Comparison of ENCODE assay signal across 11 cellular contexts in the genomic region with DNA sequence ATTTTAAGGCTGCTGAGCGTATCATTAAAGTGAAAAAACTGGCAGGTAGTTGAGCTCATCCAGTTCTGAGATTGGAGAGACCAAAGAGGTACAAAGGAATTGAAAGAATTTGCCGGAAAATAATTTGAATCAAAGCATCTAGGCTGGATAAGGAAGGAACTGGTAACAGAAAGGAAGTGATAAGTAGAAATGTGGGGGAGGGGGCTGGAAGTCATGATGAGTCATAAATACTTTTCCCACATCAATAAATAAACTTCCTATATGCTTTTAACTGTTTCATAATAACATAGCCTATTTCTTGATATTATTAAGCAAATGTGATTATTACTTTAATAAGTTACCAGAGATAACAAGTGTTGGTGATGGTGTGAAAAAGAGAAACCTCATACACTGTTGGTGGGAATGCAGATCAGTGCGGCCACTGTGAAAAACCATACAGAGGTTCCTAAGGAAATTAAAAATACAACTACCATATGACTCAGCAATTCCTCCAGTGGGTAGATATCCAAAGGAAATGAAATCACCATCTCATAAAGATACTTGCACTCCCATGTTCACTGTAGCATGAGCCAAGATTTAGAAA. TPM values are rescaled to one million over a fixed set of nuclear protein-coding genes. Genes with fewer than 3 reads are reported as not detected.
DNase-seq lines count a peak whose midpoint lies in the region; ATAC-seq and TF ChIP-seq lines count a peak whose summit lies in the region.
"Had no signal": no experiment of that assay in that cellular context is flagged by ENCODE, and none has a peak within 500 bp of the region (broad histone marks: within the 10 kb centered on the region; RNA-seq: fewer than 3 reads in every experiment).

No MANE protein-coding gene starts in this region.

- intact Hi-C loops in prostate gland (cut with DNase I): no loop called here

- H3K4me1 ChIP-seq in prostate gland (replicated peaks): no peaks in the 10 kb centered on the region
- no peaks in the 10 kb centered on the region for H3K4me1 ChIP-seq in trophoblast cell (ENCODE audit: control insufficient read depth in 1 of 2, insufficient read depth in 2 of 2, low read length in 2 of 2)

- no peak overlapping the region for H2AK5ac ChIP-seq in trophoblast cell (ENCODE audit: low read length)

- H3K14ac ChIP-seq in trophoblast cell (ENCODE audit: low read length): no peak overlapping the region

- no peak overlapping the region for H3K27ac ChIP-seq in prostate gland
- no peak overlapping the region for H3K27ac ChIP-seq in trophoblast cell (ENCODE audit: low read depth, low read length)
- H3K27ac ChIP-seq: KMS-11 had no signal

- peaks cover 3% of the 10 kb centered on the region for H3K9me3 Mint-ChIP-seq in osteocyte (ENCODE audit: unreplicated experiment)
- H3K9me3 Mint-ChIP-seq: H9 had no signal

- H3K4me1 Mint-ChIP-seq in osteocyte (ENCODE audit: unreplicated experiment): peaks cover 43% of the 10 kb centered on the region

- H3K9ac ChIP-seq in trophoblast cell (ENCODE audit: low read length): no peak overlapping the region
- H3K9ac ChIP-seq: KMS-11 had no signal

- H3K4me3 ChIP-seq in NB4 (ENCODE audit: low read depth, low read length) (no peak overlapping the region), prostate gland (no peak overlapping the region), trophoblast cell (ENCODE audit: low read depth, low read length) (no peak overlapping the region)
- H3K4me3 ChIP-seq: tibial artery had no signal

- no peak overlapping the region for H2BK12ac ChIP-seq in trophoblast cell (ENCODE audit: low read length)

- no peak for TF ChIP-seq CTCF in NB4 (IDR thresholded peaks at IDR 0.05; ENCODE audit: low read depth, low read length)
- no peak for TF ChIP-seq CTCF in osteocyte (IDR thresholded peaks at IDR 0.05)
- no peak for TF ChIP-seq CTCF in prostate gland (IDR thresholded peaks at IDR 0.05)

- H3K27me3 Mint-ChIP-seq in osteocyte (ENCODE audit: unreplicated experiment): no peaks in the 10 kb centered on the region

- H3K36me3 Mint-ChIP-seq in osteocyte (ENCODE audit: unreplicated experiment): no peaks in the 10 kb centered on the region

- DNase-seq in EL (peak; percentile 88), NB4 (ENCODE audit: low read depth) (peak; percentile 30), dermis microvascular lymphatic vessel endothelial cell (ENCODE audit: low read depth in 2 of 2) (peak; percentile 49 to 93), osteocyte (ENCODE audit: extremely low spot score, unreplicated experiment) (no peak), medulla oblongata (ENCODE audit: extremely low spot score) (no peak), prostate gland (ENCODE audit: low spot score) (no peak), trophoblast cell (no peak)
- DNase-seq: H9, tibial artery had no signal

- no peaks in the 10 kb centered on the region for H3K79me1 ChIP-seq in trophoblast cell (ENCODE audit: low read length)

- H3K4me3 Mint-ChIP-seq in osteocyte (ENCODE audit: unreplicated experiment): no peak overlapping the region
- H3K4me3 Mint-ChIP-seq: H9 had no signal

- H2BK120ac ChIP-seq in trophoblast cell (ENCODE audit: insufficient read depth, low read length, poor library complexity): no peak overlapping the region

- peak overlapping the region; percentile 82 for H3K27ac Mint-ChIP-seq in osteocyte (ENCODE audit: unreplicated experiment)
- H3K27ac Mint-ChIP-seq: H9 had no signal

- no peak overlapping the region for H4K8ac ChIP-seq in trophoblast cell (ENCODE audit: low read depth, low read length)

- H2AFZ ChIP-seq in trophoblast cell (ENCODE audit: insufficient read depth, low read length, poor library complexity): no peak overlapping the region

- H3K18ac ChIP-seq in trophoblast cell (ENCODE audit: low read length): no peak overlapping the region

- no peak overlapping the region for H3K23ac ChIP-seq in trophoblast cell (ENCODE audit: low read length)

- H3K79me2 ChIP-seq in trophoblast cell (ENCODE audit: control insufficient read depth, insufficient read depth, low read length, poor library complexity): no peaks in the 10 kb centered on the region

- no peak overlapping the region for H4K91ac ChIP-seq in trophoblast cell (ENCODE audit: low read depth, low read length)

- no peaks in the 10 kb centered on the region for H3K27me3 ChIP-seq in prostate gland (replicated peaks; ENCODE audit: insufficient read depth)
- H3K27me3 ChIP-seq in trophoblast cell (ENCODE audit: insufficient read depth, low read length): no peaks in the 10 kb centered on the region
- H3K27me3 ChIP-seq: tibial artery had no signal

- TF ChIP-seq POLR2A in NB4 (IDR thresholded peaks at IDR 0.05; ENCODE audit: extremely low read depth, insufficient read length) (no peak), prostate gland (IDR thresholded peaks at IDR 0.05) (no peak)

- H3K4ac ChIP-seq in trophoblast cell (ENCODE audit: low read depth, low read length): no peak overlapping the region

- no peak overlapping the region for H2BK5ac ChIP-seq in trophoblast cell (ENCODE audit: low read depth, low read length, poor library complexity)

- WGBS in prostate gland: 84% methylated on average over 3 of the region's 3 CpGs
- no CpG with 5 or more reads among the region's 3 CpGs for WGBS in trophoblast cell (ENCODE audit: extremely low coverage, insufficient coverage, insufficient read length)

- no peak overlapping the region for H3K4me2 ChIP-seq in trophoblast cell (ENCODE audit: low read length)
- H3K4me2 ChIP-seq: KMS-11 had no signal

- ATAC-seq in HG03565 (IDR thresholded peaks at IDR 0.05; ENCODE audit: unreplicated experiment): no peak

- H3K9me3 ChIP-seq in prostate gland (no peaks in the 10 kb centered on the region), trophoblast cell (ENCODE audit: insufficient read depth, low read depth, low read length) (no peaks in the 10 kb centered on the region)
- H3K9me3 ChIP-seq: tibial artery had no signal

- H4K12ac ChIP-seq in trophoblast cell (ENCODE audit: low read depth, low read length): no peak overlapping the region

- no peaks in the 10 kb centered on the region for H3K36me3 ChIP-seq in prostate gland
- H3K36me3 ChIP-seq in trophoblast cell (ENCODE audit: control insufficient read depth in 1 of 2, insufficient read depth in 2 of 2, low read length in 2 of 2): no peaks in the 10 kb centered on the region
- H3K36me3 ChIP-seq: tibial artery had no signal

RNA-seq across cellular contexts. Expression of gene ZNF438, which starts 27.0 kb away (rescaled TPM):
- total RNA-seq in dermis microvascular lymphatic vessel endothelial cell: 1.9 and 2.9 TPM in 2 replicates
- total RNA-seq in osteocyte: 4.8 and 6.7 TPM in 2 replicates
- total RNA-seq in prostate gland: 10 to 100 TPM in 1 of 2 donors, 1 to 10 TPM in 1; 1.5 to 10.1 TPM
- polyA plus RNA-seq in trophoblast cell (2013): 1.6 TPM in 2 replicates

Comparison
In these comparisons a context has a peak if more than half of its experiments do, and no peak if none do; other contexts are left out.
1. DNase-seq: peak in EL (single experiment), NB4 (single experiment) and dermis microvascular lymphatic vessel endothelial cell (2 of 2); none in osteocyte (single experiment), medulla oblongata (single experiment), prostate gland (single experiment) and trophoblast cell (0 of 2).